Comparison of ENCODE assay signal across 26 cellular contexts in the genomic region with DNA sequence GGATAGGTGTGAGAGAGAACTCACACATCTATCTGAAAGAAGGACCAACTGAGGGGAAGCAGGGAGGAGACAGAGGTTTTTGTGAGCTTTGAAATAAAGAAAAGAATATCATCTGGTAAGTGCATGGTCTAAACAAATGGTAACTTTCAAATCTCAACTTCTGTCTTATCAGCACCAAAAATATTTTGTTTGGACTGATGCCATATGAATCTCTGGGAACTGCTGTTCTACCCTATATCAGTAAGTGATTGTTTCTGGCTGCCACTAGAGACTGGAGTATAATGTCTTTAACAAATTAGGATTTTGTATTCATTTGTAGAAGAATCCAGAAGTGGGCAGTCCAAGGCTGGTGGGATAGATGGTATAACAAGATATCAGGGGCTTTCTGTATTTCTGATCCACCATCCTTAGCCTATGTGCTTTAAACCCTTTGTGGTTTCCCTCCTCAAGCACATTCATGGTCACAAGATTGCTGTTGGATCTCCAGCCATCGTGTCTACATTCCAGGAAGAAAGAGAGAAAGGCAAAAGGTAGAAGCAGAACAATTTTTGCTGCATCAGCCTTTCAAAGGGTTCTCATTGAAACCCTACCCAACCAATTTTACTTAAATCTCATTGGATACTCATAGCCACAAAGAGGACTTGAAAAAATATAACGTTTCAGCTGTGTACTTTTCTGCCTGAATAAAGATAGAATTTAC. TPM values are rescaled to one million over a fixed set of nuclear protein-coding genes. Genes with fewer than 3 reads are reported as not detected.
"Had no signal": no experiment of that assay in that cellular context is flagged by ENCODE, and none has a peak within 500 bp of the region (broad histone marks: within the 10 kb centered on the region; RNA-seq: fewer than 3 reads in every experiment).

No MANE protein-coding gene starts in this region.

- H3K36me3 ChIP-seq: breast epithelium, tibial nerve, uterus had no signal

- H3K4me1 ChIP-seq: breast epithelium, tibial nerve, uterus had no signal

- H3K4me3 ChIP-seq: breast epithelium, hepatocyte, skin epidermis, tibial nerve, uterus had no signal

- H2AFZ ChIP-seq: hepatocyte had no signal

- H3K9me3 ChIP-seq: uterus had no signal

- H3K4me2 ChIP-seq: hepatocyte had no signal

- H3K27ac ChIP-seq: breast epithelium, hepatocyte, skin epidermis, tibial nerve, uterus had no signal

- ATAC-seq: activated CD4-positive, alpha-beta T cell treated with anti-CD3 and anti-CD28 coated beads for 36 hours; activated T-helper 17 cell treated with anti-CD3 and anti-CD28 coated beads, Interleukin-2, amount 50 U/mL, for 72 hours; left lobe of liver; T-cell; WTC11 had no signal

- H3K27me3 ChIP-seq: breast epithelium, hepatocyte, tibial nerve, uterus had no signal

- DNase-seq: activated CD4-positive, alpha-beta T cell treated with anti-CD3 and anti-CD28 coated beads for 36 hours; activated CD4-positive, alpha-beta T cell treated with anti-CD3 and anti-CD28 coated beads, Interleukin-2, amount 50 U/mL, for 48 hours; activated naive CD4-positive, alpha-beta T cell treated with Interleukin-2 at 50 U/mL for 16 hours; activated naive CD8-positive, alpha-beta T cell treated with anti-CD3 and anti-CD28 coated beads, Interleukin-2, amount 10 ng/mL, durations not matched to agents 7 days and 5 days; activated T-cell treated with anti-CD3 and anti-CD28 coated beads for 4 hours; cerebellar nuclear complex; effector CD4-positive, alpha-beta T cell; foreskin fibroblast; islet precursor cell; mammary epithelial cell; retina; stimulated activated CD4-positive, alpha-beta T cell treated with anti-CD3 and anti-CD28 coated beads, Interleukin-2, amount 100 ng/mL, for 48 hours; T-cell; uterus had no signal

RNA-seq across cellular contexts. Expression of gene HEPHL1, which starts 4.7 kb away (rescaled TPM):
- total RNA-seq: activated CD4-positive, alpha-beta T cell treated with anti-CD3 and anti-CD28 coated beads for 36 hours; activated naive CD8-positive, alpha-beta T cell treated with anti-CD3 and anti-CD28 coated beads, Interleukin-2, amount 10 ng/mL, durations not matched to agents 7 days and 5 days; activated T-helper 17 cell treated with anti-CD3 and anti-CD28 coated beads, Interleukin-2, amount 50 U/mL, for 72 hours; glomerular endothelial cell; left lobe of liver; myocyte; omental fat pad; posterior vena cava; T-cell; tibial nerve; uterus had no signal
- polyA plus RNA-seq: neural cell had no signal
